Comparison of ENCODE assay signal across 24 cellular contexts in the genomic region with DNA sequence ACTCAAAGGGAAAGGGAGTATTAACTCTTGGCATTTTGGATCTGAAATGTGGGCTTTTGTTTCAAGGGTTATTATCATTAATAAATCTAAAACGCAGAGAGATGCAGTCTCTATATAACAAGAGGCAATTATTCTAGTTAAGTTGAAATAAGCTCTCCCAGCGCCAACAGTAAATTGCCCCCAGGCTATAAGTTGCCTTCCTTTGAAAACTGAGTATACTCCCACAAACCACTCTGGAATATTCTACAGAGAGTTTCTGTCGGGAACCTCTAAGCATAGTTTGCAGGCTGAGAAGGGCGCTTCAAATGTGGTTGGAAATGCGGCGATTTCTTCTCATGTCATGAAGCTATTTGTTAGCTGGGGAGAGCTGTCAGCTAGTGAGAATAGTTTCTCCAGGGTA. TPM values are rescaled to one million over a fixed set of nuclear protein-coding genes. Genes with fewer than 3 reads are reported as not detected.
DNase-seq lines count a peak whose midpoint lies in the region; ATAC-seq and TF ChIP-seq lines count a peak whose summit lies in the region.
"Had no signal": no experiment of that assay in that cellular context is flagged by ENCODE, and none has a peak within 500 bp of the region (broad histone marks: within the 10 kb centered on the region; RNA-seq: fewer than 3 reads in every experiment).

No MANE protein-coding gene starts in this region.

- H2AFZ ChIP-seq in hepatocyte, result no peak overlapping the region
- H2AFZ ChIP-seq: GM23338 had no signal

- H3K9me3 ChIP-seq in adipocyte (ENCODE audit: control insufficient read depth, low read length) (no peaks in the 10 kb centered on the region), hepatocyte (ENCODE audit: low read depth) (no peaks in the 10 kb centered on the region)
- H3K9me3 ChIP-seq: BLaER1 treated with 17β-estradiol and CSF1 and Interleukin-3, amounts not matched to agents 10 nM and 100 nM; Peyer's patch; SJSA1 had no signal

- peak overlapping the region; percentile 4 for H3K4me2 ChIP-seq in hepatocyte
- H3K4me2 ChIP-seq: BLaER1 treated with 17β-estradiol and CSF1 and Interleukin-3, amounts not matched to agents 10 nM and 100 nM; GM23338; KMS-11 had no signal

- peaks cover 6% of the 10 kb centered on the region for H3K36me3 Mint-ChIP-seq in type B pancreatic cell
- H3K36me3 Mint-ChIP-seq: CD4-positive, alpha-beta memory T cell had no signal

- peak overlapping the region; percentile 57 for H3K27ac ChIP-seq in hepatocyte
- H3K27ac ChIP-seq: BLaER1 treated with 17β-estradiol and CSF1 and Interleukin-3, amounts not matched to agents 10 nM and 100 nM; KMS-11; Peyer's patch; SJSA1 had no signal

- no peaks in the 10 kb centered on the region for H3K9me2 ChIP-seq in hepatocyte (replicated peaks; ENCODE audit: insufficient read depth)

- H3K4me1 ChIP-seq in adipocyte (ENCODE audit: control insufficient read depth, insufficient read depth, low read length), result peaks cover 3% of the 10 kb centered on the region
- peaks cover 27% of the 10 kb centered on the region for H3K4me1 ChIP-seq in hepatocyte (ENCODE audit: insufficient read depth)
- H3K4me1 ChIP-seq: BLaER1 treated with 17β-estradiol and CSF1 and Interleukin-3, amounts not matched to agents 10 nM and 100 nM; SJSA1 had no signal

- H3K27me3 Mint-ChIP-seq in type B pancreatic cell, result peaks cover 41% of the 10 kb centered on the region

- peaks cover 45% of the 10 kb centered on the region for H3K4me1 Mint-ChIP-seq in type B pancreatic cell (ENCODE audit: unreplicated experiment)
- H3K4me1 Mint-ChIP-seq: CD4-positive, alpha-beta memory T cell had no signal

- DNase-seq in NCI-H1417 (lab: John Stamatoyannopoulos, UW) (peak in 2 of 3 experiments; percentile 31 to 68), NCI-H1417 treated with DMSO at 0.1 percent for 48 hours (lab: John Stamatoyannopoulos, UW) (no peak), adipocyte (ENCODE audit: low read depth) (peak; percentile 27), hepatocyte (ENCODE audit: low spot score) (no peak), type B pancreatic cell (ENCODE audit: extremely low spot score, unreplicated experiment) (no peak), HCEC 1CT (no peak), cerebellum (ENCODE audit: low spot score) (no peak)
- DNase-seq: 8988T; CD4-positive, alpha-beta memory T cell; DND-41; IMR-90; NCI-H187; NCI-H226; NCI-H510A treated with DMSO at 0.1 percent for 48 hours; NCI-H774; NK-92 treated with Interleukin-12 subunit alpha and Interleukin-12 subunit beta, amount 100 ng/mL, for 24 hours; Peyer's patch had no signal

- WGBS in hepatocyte (ENCODE audit: low lambda C conversion rate, missing lambda C conversion rate), result 64% methylated on average over 6 of the region's 6 CpGs

- H3K4me3 Mint-ChIP-seq in type B pancreatic cell, result peak overlapping the region; percentile 47
- H3K4me3 Mint-ChIP-seq: CD4-positive, alpha-beta memory T cell; GM23338 had no signal

- H3K27me3 ChIP-seq in adipocyte (replicated peaks; ENCODE audit: control insufficient read depth, insufficient read depth, low read length) (peaks cover 43% of the 10 kb centered on the region), hepatocyte (peaks cover 30% of the 10 kb centered on the region)

- H3K36me3 ChIP-seq in adipocyte (ENCODE audit: control insufficient read depth, insufficient read depth, low read length, severe bottlenecking), result no peaks in the 10 kb centered on the region
- H3K36me3 ChIP-seq in hepatocyte (replicated peaks; ENCODE audit: insufficient read depth, low read depth), result no peaks in the 10 kb centered on the region
- H3K36me3 ChIP-seq: BLaER1 treated with 17β-estradiol and CSF1 and Interleukin-3, amounts not matched to agents 10 nM and 100 nM; Peyer's patch; SJSA1 had no signal

- H3K9ac ChIP-seq in adipocyte (ENCODE audit: low read length), result no peak overlapping the region
- H3K9ac ChIP-seq: KMS-11 had no signal

- no peak overlapping the region for H3K4me3 ChIP-seq in adipocyte (ENCODE audit: low read length)
- no peak overlapping the region for H3K4me3 ChIP-seq in hepatocyte
- H3K4me3 ChIP-seq: BLaER1 treated with 17β-estradiol and CSF1 and Interleukin-3, amounts not matched to agents 10 nM and 100 nM; GM12878; GM23338; Peyer's patch; SJSA1 had no signal

- peak overlapping the region; percentile 2 for H3K27ac Mint-ChIP-seq in type B pancreatic cell
- H3K27ac Mint-ChIP-seq: CD4-positive, alpha-beta memory T cell; GM23338 had no signal

- no peak for TF ChIP-seq CTCF in hepatocyte (IDR thresholded peaks at IDR 0.05; ENCODE audit: poor library complexity)
- no peak for TF ChIP-seq CTCF in type B pancreatic cell (conservative IDR thresholded peaks at IDR 0.05)

- H3K9me3 Mint-ChIP-seq in type B pancreatic cell, result no peaks in the 10 kb centered on the region
- H3K9me3 Mint-ChIP-seq: CD4-positive, alpha-beta memory T cell; GM23338 had no signal

- no peaks in the 10 kb centered on the region for H3K79me2 ChIP-seq in hepatocyte

- no peaks in the 10 kb centered on the region for H4K20me1 ChIP-seq in hepatocyte (ENCODE audit: insufficient read depth, poor library complexity, severe bottlenecking)
- H4K20me1 ChIP-seq: BLaER1 treated with 17β-estradiol and CSF1 and Interleukin-3, amounts not matched to agents 10 nM and 100 nM had no signal

- ATAC-seq in GM21390 (IDR thresholded peaks at IDR 0.05; ENCODE audit: unreplicated experiment), result no peak
- ATAC-seq: GM12878, GM23338, HCT116 had no signal

RNA-seq across cellular contexts. Expression of a gene that starts 5.6 kb away (rescaled TPM):
- total RNA-seq in hepatocyte (132 and 140 TPM in 2 replicates), type B pancreatic cell (ENCODE audit: low replicate concordance) (20.5 and 685 TPM in 2 replicates), cerebellum (9.9 TPM)
- 153 and 179 TPM in 2 replicates for polyA plus RNA-seq in hepatocyte
- total RNA-seq: CD4-positive, alpha-beta memory T cell; IMR-90; SJSA1 had no signal
- polyA plus RNA-seq: CD4-positive, alpha-beta memory T cell; IMR-90 had no signal

RNA-seq across cellular contexts. Expression of a gene that starts 46.3 kb away (rescaled TPM):
- total RNA-seq in hepatocyte (60.6 and 69.5 TPM in 2 replicates), type B pancreatic cell (ENCODE audit: low replicate concordance) (43.6 and 54.4 TPM in 2 replicates), cerebellum (48.5 TPM)
- polyA plus RNA-seq in hepatocyte, result 64.9 and 70.2 TPM in 2 replicates

Comparison
In these comparisons a context has a peak if more than half of its experiments do, and no peak if none do; other contexts are left out.
1. DNase-seq: peak in NCI-H1417 (2 of 3) and adipocyte (single experiment); none in NCI-H1417 treated with DMSO at 0.1 percent for 48 hours (single experiment), hepatocyte (single experiment), type B pancreatic cell (single experiment), HCEC 1CT (single experiment) and cerebellum (single experiment).